Comparison of ENCODE assay signal across 13 cellular contexts in the genomic region with DNA sequence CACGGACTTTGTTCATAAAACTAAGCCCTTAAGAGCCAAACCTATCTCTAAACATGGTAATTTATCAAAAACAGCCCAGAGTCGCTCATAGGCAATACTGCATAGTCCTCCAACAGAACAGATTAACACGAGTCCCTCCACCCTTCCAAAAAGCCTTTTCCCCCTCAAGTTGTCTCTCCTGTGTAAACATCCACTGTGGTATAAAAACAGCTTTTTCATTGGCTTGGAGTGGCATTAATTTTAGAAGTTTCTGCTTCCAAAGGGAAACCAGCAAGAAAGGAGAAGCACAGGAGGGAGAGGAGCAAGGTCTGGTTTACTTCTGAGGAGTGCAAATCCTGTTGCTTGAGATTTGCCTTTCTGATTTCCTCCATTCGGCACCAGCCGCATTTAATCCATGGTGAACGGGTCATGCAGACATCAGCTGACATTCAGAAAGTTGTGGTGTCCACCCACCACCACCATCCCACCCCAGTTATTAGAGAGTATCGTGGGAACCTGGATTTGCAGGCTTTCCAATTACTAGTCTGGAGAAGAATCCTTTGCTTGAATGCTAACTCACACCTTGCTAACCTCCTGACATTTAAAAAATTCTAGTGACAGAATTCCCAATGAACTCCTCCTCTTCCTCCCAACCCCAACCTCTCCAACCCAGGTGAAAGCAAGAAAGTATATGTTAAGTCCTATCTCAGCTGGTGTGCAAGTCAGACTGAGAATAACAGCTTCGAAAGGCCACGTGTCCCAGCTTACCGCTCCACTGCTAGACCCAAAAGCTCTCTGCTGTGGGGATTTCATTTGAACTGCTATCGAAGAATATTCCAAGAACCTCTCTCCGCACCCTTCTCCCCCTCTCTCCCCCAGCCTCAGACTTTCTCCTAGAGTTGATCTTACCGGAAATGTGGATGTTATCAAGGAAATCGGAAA. TPM values are rescaled to one million over a fixed set of nuclear protein-coding genes. Genes with fewer than 3 reads are reported as not detected.
DNase-seq lines count a peak whose midpoint lies in the region; ATAC-seq and TF ChIP-seq lines count a peak whose summit lies in the region.
"Had no signal": no experiment of that assay in that cellular context is flagged by ENCODE, and none has a peak within 500 bp of the region (broad histone marks: within the 10 kb centered on the region; RNA-seq: fewer than 3 reads in every experiment).

No MANE protein-coding gene starts in this region.

- no peak for DNase-seq in substantia nigra (lab: John Stamatoyannopoulos, UW)
- no peak for DNase-seq in activated gamma-delta T cell treated with Interleukin-2 at 50 U/mL for 16 hours
- no peak for DNase-seq in lower lobe of right lung
- no peak for DNase-seq in omental fat pad (ENCODE audit: low spot score)
- DNase-seq: activated CD4-positive, alpha-beta T cell treated with anti-CD3 and anti-CD28 coated beads, Interleukin-2, amount 10 ng/mL, durations not matched to agents 24 days and 14 days; aorta; CD4-positive, alpha-beta T cell had no signal

- H3K9me3 ChIP-seq in duodenal mucosa (ENCODE audit: control insufficient read depth in 1 of 2, low read length in 2 of 2) (no peaks in the 10 kb centered on the region), lower lobe of right lung (no peaks in the 10 kb centered on the region)
- H3K9me3 ChIP-seq: thoracic aorta had no signal

- TF ChIP-seq POLR2A in GM18505 (IDR thresholded peaks at IDR 0.05; ENCODE audit: borderline replicate concordance, extremely low read depth, insufficient read depth, insufficient read length), result no peak

- TF ChIP-seq CTCF in lower lobe of right lung (IDR thresholded peaks at IDR 0.05), result no peak
- TF ChIP-seq CTCF in omental fat pad (IDR thresholded peaks at IDR 0.05), result no peak

- H3K36me3 ChIP-seq in duodenal mucosa (ENCODE audit: control insufficient read depth in 1 of 2, insufficient read depth in 2 of 2, low read length in 2 of 2) (no peaks in the 10 kb centered on the region), lower lobe of right lung (no peaks in the 10 kb centered on the region)
- H3K36me3 ChIP-seq: thoracic aorta had no signal

- peak overlapping the region; percentile 3 to 5 for H3K9ac ChIP-seq in duodenal mucosa (ENCODE audit: low read depth in 1 of 2, low read length in 2 of 2)

- intact Hi-C loops in lower lobe of right lung (cut with DNase I), result no loop called here

- H3K4me3 ChIP-seq in duodenal mucosa (ENCODE audit: low read depth in 1 of 2, low read length in 2 of 2) (peak overlapping the region; percentile 32 to 38), lower lobe of right lung (no peak overlapping the region)
- H3K4me3 ChIP-seq: thoracic aorta had no signal

- H3K27me3 ChIP-seq in duodenal mucosa (ENCODE audit: control insufficient read depth in 1 of 2, insufficient read depth in 2 of 2, low read length in 2 of 2) (peaks cover 0 to 3% of the 10 kb centered on the region in 2 donors), lower lobe of right lung (ENCODE audit: low read depth) (peaks cover 23% of the 10 kb centered on the region)

- H3K4me1 ChIP-seq in duodenal mucosa (ENCODE audit: control insufficient read depth in 1 of 2, insufficient read depth in 2 of 2, low read length in 2 of 2), result peaks cover 70 to 81% of the 10 kb centered on the region in 2 donors
- H3K4me1 ChIP-seq in lower lobe of right lung, result no peaks in the 10 kb centered on the region

- ATAC-seq in GM18505 (IDR thresholded peaks at IDR 0.05; ENCODE audit: unreplicated experiment) (peak; percentile 82), GM21390 (IDR thresholded peaks at IDR 0.05; ENCODE audit: unreplicated experiment) (peak; percentile 84), HG03066 (IDR thresholded peaks at IDR 0.05; ENCODE audit: low read depth, unreplicated experiment) (peak; percentile 72), lower lobe of right lung (no peak), omental fat pad (ENCODE audit: low FRiP score) (no peak)
- ATAC-seq: Panc1 had no signal

- H3K27ac ChIP-seq in duodenal mucosa (ENCODE audit: low read depth, low read length), result no peak overlapping the region
- no peak overlapping the region for H3K27ac ChIP-seq in substantia nigra (ENCODE audit: low read depth, low read length, poor library complexity, severe bottlenecking)
- H3K27ac ChIP-seq in lower lobe of right lung, result no peak overlapping the region
- H3K27ac ChIP-seq: thoracic aorta had no signal

RNA-seq across cellular contexts. Expression of a gene that starts 17.8 kb away (rescaled TPM):
- 9.7 TPM for total RNA-seq in lower lobe of right lung
- total RNA-seq in omental fat pad, result 1 to 10 TPM in 2 of 4 donors, under 1 TPM in 2; 0.28 to 5.0 (median 1.1) TPM
- total RNA-seq: activated CD4-positive, alpha-beta T cell treated with anti-CD3 and anti-CD28 coated beads, Interleukin-2, amount 10 ng/mL, durations not matched to agents 24 days and 14 days had no signal

Comparison
In these comparisons a context has a peak if more than half of its experiments do, and no peak if none do; other contexts are left out.
1. ATAC-seq: peak in GM18505 (single experiment), GM21390 (single experiment) and HG03066 (single experiment); none in lower lobe of right lung (0 of 2) and omental fat pad (single experiment).